In genomic region chr4:143668930-143669553, GRCh38 we compare ENCODE assay signal across 15 cellular contexts. TPM values are rescaled to one million over a fixed set of nuclear protein-coding genes. Genes with fewer than 3 reads are reported as not detected.
DNase-seq lines count a peak whose midpoint lies in the region; ATAC-seq and TF ChIP-seq lines count a peak whose summit lies in the region.
"Had no signal": no experiment of that assay in that cellular context is flagged by ENCODE, and none has a peak within 500 bp of the region (broad histone marks: within the 10 kb centered on the region; RNA-seq: fewer than 3 reads in every experiment).

No MANE protein-coding gene starts in this region.

- H3K4me3 Mint-ChIP-seq in CD14-positive monocyte: no peak overlapping the region
- H3K4me3 Mint-ChIP-seq: activated CD8-positive, alpha-beta T cell treated with anti-CD3 and anti-CD28 coated beads, Interleukin-2, amount 10 ng/mL, durations not matched to agents 7 days and 5 days; stimulated activated memory B cell treated with anti-CD40 and anti-IgM and Interleukin-4, amounts not matched to agents 10 μg/mL and 1 μg/mL and 100 μg/mL, for 72 hours had no signal

- WGBS in sigmoid colon, 2 donors: 93 to 94% methylated on average over 9 of the region's 9 CpGs

- ATAC-seq in GM19452 (IDR thresholded peaks at IDR 0.05; ENCODE audit: unreplicated experiment) (peak; percentile 97), HG02840 (IDR thresholded peaks at IDR 0.05; ENCODE audit: low FRiP score, unreplicated experiment) (peak; percentile 97), HG03457 (IDR thresholded peaks at IDR 0.05; ENCODE audit: unreplicated experiment) (peak; percentile 96)
- ATAC-seq: activated CD8-positive, alpha-beta T cell treated with anti-CD3 and anti-CD28 coated beads, Interleukin-2, amount 10 ng/mL, durations not matched to agents 7 days and 5 days; left ventricle myocardium superior; stimulated activated memory B cell treated with anti-CD40 and anti-IgM and Interleukin-4, amounts not matched to agents 10 μg/mL and 1 μg/mL and 100 μg/mL, for 72 hours had no signal

- no peak overlapping the region for H3K4me3 ChIP-seq in sigmoid colon

- H3K27me3 Mint-ChIP-seq in CD14-positive monocyte (ENCODE audit: low read depth in 3 of 3): no peaks in the 10 kb centered on the region
- H3K27me3 Mint-ChIP-seq: stimulated activated memory B cell treated with anti-CD40 and anti-IgM and Interleukin-4, amounts not matched to agents 10 μg/mL and 1 μg/mL and 100 μg/mL, for 72 hours had no signal

- H3K9me3 Mint-ChIP-seq in CD14-positive monocyte: peaks cover 6 to 23% (median 17%) of the 10 kb centered on the region in 7 donors

- H3K27ac Mint-ChIP-seq in CD14-positive monocyte: no peak overlapping the region
- H3K27ac Mint-ChIP-seq: activated CD8-positive, alpha-beta T cell treated with anti-CD3 and anti-CD28 coated beads, Interleukin-2, amount 10 ng/mL, durations not matched to agents 7 days and 5 days; stimulated activated memory B cell treated with anti-CD40 and anti-IgM and Interleukin-4, amounts not matched to agents 10 μg/mL and 1 μg/mL and 100 μg/mL, for 72 hours had no signal

- TF ChIP-seq POLR2A in sigmoid colon (IDR thresholded peaks at IDR 0.05): no peak

- peaks cover 22% of the 10 kb centered on the region for H3K4me1 Mint-ChIP-seq in CD14-positive monocyte
- H3K4me1 Mint-ChIP-seq: stimulated activated memory B cell treated with anti-CD40 and anti-IgM and Interleukin-4, amounts not matched to agents 10 μg/mL and 1 μg/mL and 100 μg/mL, for 72 hours had no signal

- no peak overlapping the region for H3K27ac ChIP-seq in sigmoid colon
- H3K27ac ChIP-seq: HL-60 had no signal

- no peaks in the 10 kb centered on the region for H3K36me3 ChIP-seq in sigmoid colon

- no peaks in the 10 kb centered on the region for H3K36me3 Mint-ChIP-seq in CD14-positive monocyte

- peaks cover 0 to 13% (median 3%) of the 10 kb centered on the region in 4 donors for H3K4me1 ChIP-seq in sigmoid colon

- no peaks in the 10 kb centered on the region for H3K27me3 ChIP-seq in sigmoid colon

- H3K9me3 ChIP-seq in sigmoid colon: no peaks in the 10 kb centered on the region

- DNase-seq in GM13977 (ENCODE audit: low spot score) (peak; percentile 53), CD14-positive monocyte (ENCODE audit: low spot score) (no peak), sigmoid colon (no peak), NCI-H146 treated with DMSO at 0.1 percent for 48 hours (lab: John Stamatoyannopoulos, UW; ENCODE audit: unreplicated experiment) (no peak)
- DNase-seq in activated effector memory CD4-positive, alpha-beta T cell treated with Interleukin-2 at 50 U/mL for 16 hours: no peak
- DNase-seq: activated CD8-positive, alpha-beta T cell treated with anti-CD3 and anti-CD28 coated beads, Interleukin-2, amount 10 ng/mL, durations not matched to agents 7 days and 5 days; left ventricle myocardium superior; NCI-H1048; NCI-H748 treated with DMSO at 0.1 percent for 48 hours; occipital lobe had no signal

- in situ Hi-C loops in GM13977 (cut with MboI; ENCODE audit: low pct_unique_long_range_greater_than_20kb, low sequenced_read_pairs, unreplicated experiment): no loop called here

- TF ChIP-seq EP300 in sigmoid colon (IDR thresholded peaks at IDR 0.05): no peak

- intact Hi-C loops in CD14-positive monocyte (cut with micrococcal nuclease) (no loop called here), sigmoid colon (cut with DNase I) (no loop called here)

- TF ChIP-seq CTCF in GM13977 (IDR thresholded peaks at IDR 0.05; ENCODE audit: extremely low read depth, insufficient read depth, missing control alignments) (no peak), CD14-positive monocyte (IDR thresholded peaks at IDR 0.05) (no peak), sigmoid colon (IDR thresholded peaks at IDR 0.05) (no peak)

RNA-seq across cellular contexts. Expression of gene FREM3, which starts 31.4 kb away (rescaled TPM):
- polyA plus RNA-seq in CD14-positive monocyte: not detected
- under 1 TPM in 1 of 4 donors, not detected in 3; under 0.01 TPM for total RNA-seq in sigmoid colon
- polyA plus RNA-seq in sigmoid colon: not detected
- total RNA-seq: activated CD8-positive, alpha-beta T cell treated with anti-CD3 and anti-CD28 coated beads, Interleukin-2, amount 10 ng/mL, durations not matched to agents 7 days and 5 days; left ventricle myocardium superior had no signal
